11 cellular contexts compared by ENCODE assay signal in genomic region chr16:31253642-31254045, GRCh38. TPM values are rescaled to one million over a fixed set of nuclear protein-coding genes. Genes with fewer than 3 reads are reported as not detected.
DNase-seq lines count a peak whose midpoint lies in the region; ATAC-seq and TF ChIP-seq lines count a peak whose summit lies in the region.
"Had no signal": no experiment of that assay in that cellular context is flagged by ENCODE, and none has a peak within 500 bp of the region (broad histone marks: within the 10 kb centered on the region; RNA-seq: fewer than 3 reads in every experiment).

No MANE protein-coding gene starts in this region.

- no peak overlapping the region for H2BK120ac ChIP-seq in H9 (ENCODE audit: low read depth, low read length, poor library complexity, severe bottlenecking)

- H3K4ac ChIP-seq in H9 (ENCODE audit: low read depth, low read length): no peak overlapping the region

- H3K27ac ChIP-seq in H9 (ENCODE audit: insufficient read length, low read depth, low read length): no peak overlapping the region
- H3K27ac ChIP-seq: neural progenitor cell had no signal

- H4K8ac ChIP-seq in H9 (replicated peaks; ENCODE audit: insufficient read length, low read depth, low read length): no peak overlapping the region

- no peak for TF ChIP-seq POLR2A in NB4 (IDR thresholded peaks at IDR 0.05; ENCODE audit: extremely low read depth, insufficient read length)

- no peaks in the 10 kb centered on the region for H4K20me1 ChIP-seq in H9 (ENCODE audit: control insufficient read depth, insufficient read depth, insufficient read length)

- no peak overlapping the region for H2BK15ac ChIP-seq in H9 (ENCODE audit: low read depth, low read length)

- no peak overlapping the region for H3K14ac ChIP-seq in H9 (ENCODE audit: insufficient read depth, low read length)

- H3K4me1 Mint-ChIP-seq in activated naive CD8-positive, alpha-beta T cell treated with anti-CD3 and anti-CD28 coated beads, Interleukin-2, amount 10 ng/mL, durations not matched to agents 7 days and 5 days: peaks cover 43% of the 10 kb centered on the region
- peaks cover 15% of the 10 kb centered on the region for H3K4me1 Mint-ChIP-seq in memory B cell
- H3K4me1 Mint-ChIP-seq in H9: peaks cover 12 to 15% of the 10 kb centered on the region in 2 experiments; a peak in 3 of 4 replicates
- H3K4me1 Mint-ChIP-seq: neural progenitor cell had no signal

- H3K18ac ChIP-seq in H9 (ENCODE audit: insufficient read length, low read depth, low read length): no peak overlapping the region

- no peaks in the 10 kb centered on the region for H3K36me3 Mint-ChIP-seq in activated naive CD8-positive, alpha-beta T cell treated with anti-CD3 and anti-CD28 coated beads, Interleukin-2, amount 10 ng/mL, durations not matched to agents 7 days and 5 days
- H3K36me3 Mint-ChIP-seq in memory B cell: no peaks in the 10 kb centered on the region
- no peaks in the 10 kb centered on the region for H3K36me3 Mint-ChIP-seq in H9 (ENCODE audit: insufficient read depth in 1 of 3, low read depth in 3 of 3)
- H3K36me3 Mint-ChIP-seq: CD8-positive, alpha-beta T cell; neural progenitor cell had no signal

- no peak overlapping the region for H2BK12ac ChIP-seq in H9 (ENCODE audit: insufficient read length, low read depth, low read length)

- no peaks in the 10 kb centered on the region for H3K9me3 Mint-ChIP-seq in activated naive CD8-positive, alpha-beta T cell treated with anti-CD3 and anti-CD28 coated beads, Interleukin-2, amount 10 ng/mL, durations not matched to agents 7 days and 5 days
- H3K9me3 Mint-ChIP-seq in memory B cell: no peaks in the 10 kb centered on the region
- H3K9me3 Mint-ChIP-seq in H9: no peaks in the 10 kb centered on the region
- H3K9me3 Mint-ChIP-seq: CD8-positive, alpha-beta T cell; neural progenitor cell had no signal

- H3K9ac ChIP-seq in H9 (ENCODE audit: extremely low read depth, insufficient read length, low read length): no peak overlapping the region
- H3K9ac ChIP-seq: neural progenitor cell had no signal

- H3K4me3 ChIP-seq in NB4 (ENCODE audit: low read depth, low read length): no peak overlapping the region
- H3K4me3 ChIP-seq: neural progenitor cell had no signal

- H3K4me1 ChIP-seq in H9 (ENCODE audit: insufficient read depth, low read length): peaks cover 1% of the 10 kb centered on the region; the same call in 1 of the 2 replicates
- H3K4me1 ChIP-seq: neural progenitor cell had no signal

- H3K79me2 ChIP-seq in H9 (ENCODE audit: insufficient read depth, low read length): no peaks in the 10 kb centered on the region

- DNase-seq in A172 (ENCODE audit: low spot score) (peak; percentile 28), NB4 (ENCODE audit: low read depth) (peak; percentile 94), memory B cell (ENCODE audit: low spot score in 2 of 2) (no peak), H9 (no peak), NCI-H524 treated with DMSO at 0.1 percent for 48 hours (lab: John Stamatoyannopoulos, UW) (no peak), NCI-H526 treated with DMSO at 0.1 percent for 48 hours (lab: John Stamatoyannopoulos, UW) (no peak)
- peak; percentile 44 for DNase-seq in activated naive CD8-positive, alpha-beta T cell treated with anti-CD3 and anti-CD28 coated beads, Interleukin-2, amount 10 ng/mL, durations not matched to agents 7 days and 5 days
- no peak for DNase-seq in activated effector memory CD4-positive, alpha-beta T cell treated with anti-CD3 and anti-CD28 coated beads, Interleukin-2, amount 50 U/mL, for 16 hours

- H2AFZ ChIP-seq in H9 (ENCODE audit: low read length): no peak overlapping the region
- H2AFZ ChIP-seq: neural progenitor cell had no signal

- H4K5ac ChIP-seq in H9 (ENCODE audit: insufficient read length, low read depth, low read length): no peak overlapping the region

- no peaks in the 10 kb centered on the region for H3K27me3 ChIP-seq in H9 (ENCODE audit: insufficient read depth, low read length)
- H3K27me3 ChIP-seq: neural progenitor cell had no signal

- no peak overlapping the region for H2BK5ac ChIP-seq in H9 (ENCODE audit: insufficient read length, low read length)

- H3K27ac Mint-ChIP-seq in activated naive CD8-positive, alpha-beta T cell treated with anti-CD3 and anti-CD28 coated beads, Interleukin-2, amount 10 ng/mL, durations not matched to agents 7 days and 5 days: peak overlapping the region; percentile 96
- H3K27ac Mint-ChIP-seq in memory B cell (no peak overlapping the region), H9 (peak overlapping the region in 1 of 3 experiments; percentile 9; a peak in 1 of 7 replicates)
- H3K27ac Mint-ChIP-seq: CD8-positive, alpha-beta T cell; neural progenitor cell had no signal

- H3K23me2 ChIP-seq in H9 (ENCODE audit: insufficient read length, low read depth, low read length, poor library complexity, severe bottlenecking): no peaks in the 10 kb centered on the region

- ATAC-seq in activated naive CD8-positive, alpha-beta T cell treated with anti-CD3 and anti-CD28 coated beads, Interleukin-2, amount 10 ng/mL, durations not matched to agents 7 days and 5 days (ENCODE audit: low read depth): peak; percentile 66
- ATAC-seq in memory B cell (ENCODE audit: low read depth): peak; percentile 43
- ATAC-seq: CD8-positive, alpha-beta T cell had no signal

- TF ChIP-seq CTCF in NB4 (IDR thresholded peaks at IDR 0.05; ENCODE audit: low read depth, low read length) (no peak), H9 (conservative IDR thresholded peaks at IDR 0.05) (no peak)

- no peak overlapping the region for H3K23ac ChIP-seq in H9 (ENCODE audit: insufficient read length, low read depth, low read length)

- no peak overlapping the region for H3T11ph ChIP-seq in H9 (ENCODE audit: low read length)

- H3K79me1 ChIP-seq in H9 (ENCODE audit: insufficient read depth, low read depth, low read length, poor library complexity, severe bottlenecking): no peaks in the 10 kb centered on the region

- no peak overlapping the region for H3K56ac ChIP-seq in H9 (ENCODE audit: insufficient read length, low read depth, low read length)

- H2BK20ac ChIP-seq in H9 (ENCODE audit: low read depth, low read length, poor library complexity, severe bottlenecking): no peak overlapping the region

- H2AK5ac ChIP-seq in H9 (ENCODE audit: insufficient read length, low read length): no peak overlapping the region

- WGBS in H9 (ENCODE audit: extremely low coverage, insufficient read length, low lambda C conversion rate): no CpG with 5 or more reads among the region's 5 CpGs

- peaks cover 4% of the 10 kb centered on the region for H3K27me3 Mint-ChIP-seq in activated naive CD8-positive, alpha-beta T cell treated with anti-CD3 and anti-CD28 coated beads, Interleukin-2, amount 10 ng/mL, durations not matched to agents 7 days and 5 days
- H3K27me3 Mint-ChIP-seq in memory B cell (peaks cover 4% of the 10 kb centered on the region), H9 (ENCODE audit: low read depth) (no peaks in the 10 kb centered on the region)

- H3K9me3 ChIP-seq in H9 (ENCODE audit: control insufficient read depth, low read depth, low read length): no peaks in the 10 kb centered on the region

- H3K4me3 Mint-ChIP-seq in activated naive CD8-positive, alpha-beta T cell treated with anti-CD3 and anti-CD28 coated beads, Interleukin-2, amount 10 ng/mL, durations not matched to agents 7 days and 5 days: peak overlapping the region; percentile 83
- H3K4me3 Mint-ChIP-seq in memory B cell: peak overlapping the region; percentile 7
- no peak overlapping the region for H3K4me3 Mint-ChIP-seq in H9
- H3K4me3 Mint-ChIP-seq: CD8-positive, alpha-beta T cell; neural progenitor cell had no signal

- POLR2A ChIA-PET in activated naive CD8-positive, alpha-beta T cell treated with anti-CD3 and anti-CD28 coated beads, Interleukin-2, amount 10 ng/mL, durations not matched to agents 7 days and 5 days (lab: Charles Lee): interaction anchor here (1.0 to 2.0 kb wide), 4 partner anchors 10 to 73 kb away, joined by 3 to 8 read pairs (median 5); partner anchors contain the start of gene FUS

- no peak overlapping the region for H3K4me2 ChIP-seq in H9 (ENCODE audit: insufficient read depth, insufficient read length, low read length)
- H3K4me2 ChIP-seq: neural progenitor cell had no signal

- H4K91ac ChIP-seq in H9 (ENCODE audit: insufficient read length, low read depth, low read length): no peak overlapping the region

RNA-seq across cellular contexts. Expression of gene ITGAM, which starts 6.1 kb away (rescaled TPM):
- total RNA-seq in A172 (2014; rRNA removed; shearing (Covaris generic)): 1.0 and 3.1 TPM in 2 replicates
- 1 to 10 TPM; 8.3 to 8.9 TPM for total RNA-seq in activated naive CD8-positive, alpha-beta T cell treated with anti-CD3 and anti-CD28 coated beads, Interleukin-2, amount 10 ng/mL, durations not matched to agents 7 days and 5 days
- 0.18 and 0.33 TPM in 2 replicates for total RNA-seq in H9 (2021)

RNA-seq across cellular contexts. Expression of gene PYDC1, which starts 36.7 kb away (rescaled TPM):
- total RNA-seq in A172 (2014; rRNA removed; shearing (Covaris generic)): not detected in 2 replicates
- not detected for total RNA-seq in activated naive CD8-positive, alpha-beta T cell treated with anti-CD3 and anti-CD28 coated beads, Interleukin-2, amount 10 ng/mL, durations not matched to agents 7 days and 5 days
- 0.70 and 2.1 TPM in 2 replicates for total RNA-seq in H9 (2021)
- total RNA-seq: CD8-positive, alpha-beta T cell; subcutaneous adipose tissue had no signal

RNA-seq across cellular contexts. Expression of gene TRIM72, which starts 39.7 kb away (rescaled TPM):
- total RNA-seq in A172 (2014; rRNA removed; shearing (Covaris generic)): under 0.01 and 0.02 TPM in 2 replicates
- total RNA-seq in activated naive CD8-positive, alpha-beta T cell treated with anti-CD3 and anti-CD28 coated beads, Interleukin-2, amount 10 ng/mL, durations not matched to agents 7 days and 5 days: not detected
- 1.2 and 1.3 TPM in 2 replicates for total RNA-seq in H9 (2021)
- total RNA-seq: subcutaneous adipose tissue had no signal

RNA-seq across cellular contexts. Expression of gene PYCARD, which starts 51.1 kb away (rescaled TPM):
- not detected in 2 replicates for total RNA-seq in A172 (2014; rRNA removed; shearing (Covaris generic))
- 10 to 100 TPM; 82.3 to 87.0 TPM for total RNA-seq in activated naive CD8-positive, alpha-beta T cell treated with anti-CD3 and anti-CD28 coated beads, Interleukin-2, amount 10 ng/mL, durations not matched to agents 7 days and 5 days
- total RNA-seq in H9 (2021): 37.5 and 38.5 TPM in 2 replicates

Comparison
In these comparisons a context has a peak if more than half of its experiments do, and no peak if none do; other contexts are left out.
1. DNase-seq: peak in A172 (single experiment), NB4 (single experiment) and activated naive CD8-positive, alpha-beta T cell treated with anti-CD3 and anti-CD28 coated beads, Interleukin-2, amount 10 ng/mL, durations not matched to agents 7 days and 5 days (single experiment); none in memory B cell (0 of 2), H9 (single experiment), NCI-H524 treated with DMSO at 0.1 percent for 48 hours (single experiment), activated effector memory CD4-positive, alpha-beta T cell treated with anti-CD3 and anti-CD28 coated beads, Interleukin-2, amount 50 U/mL, for 16 hours (single experiment) and NCI-H526 treated with DMSO at 0.1 percent for 48 hours (single experiment).
2. H3K4me3 Mint-ChIP-seq: peak in activated naive CD8-positive, alpha-beta T cell treated with anti-CD3 and anti-CD28 coated beads, Interleukin-2, amount 10 ng/mL, durations not matched to agents 7 days and 5 days (single experiment) and memory B cell (single experiment); none in H9 (0 of 2).